In genomic region chr16:21613361-21613760, GRCh38 we compare ENCODE assay signal across 21 cellular contexts. TPM values are rescaled to one million over a fixed set of nuclear protein-coding genes. Genes with fewer than 3 reads are reported as not detected.
"Had no signal": no experiment of that assay in that cellular context is flagged by ENCODE, and none has a peak within 500 bp of the region (broad histone marks: within the 10 kb centered on the region; RNA-seq: fewer than 3 reads in every experiment).

No MANE protein-coding gene starts in this region.

- DNase-seq: cortex of kidney; dorsolateral prefrontal cortex; effector CD8-positive, alpha-beta T cell; foreskin melanocyte; heart left ventricle; hypothalamus; mammary epithelial cell; mucosa of descending colon; naive thymus-derived CD8-positive, alpha-beta T cell; ovary; right cardiac atrium; stimulated activated CD4-positive, alpha-beta T cell treated with anti-CD3 and anti-CD28 coated beads, Interleukin-2, amount 100 ng/mL, for 48 hours; stimulated activated naive CD4-positive, alpha-beta T cell treated with Interleukin-2 at 50 U/mL for 16 hours; upper lobe of left lung; uterus had no signal

- H3K4me3 ChIP-seq: dorsolateral prefrontal cortex, heart left ventricle, mucosa of descending colon, ovary, smooth muscle cell, upper lobe of left lung, uterus had no signal

- ATAC-seq: heart left ventricle; left lobe of liver; mucosa of descending colon; naive thymus-derived CD8-positive, alpha-beta T cell; right cardiac atrium had no signal

- H3K27ac ChIP-seq: heart left ventricle, ovary, uterus had no signal

- H3K36me3 ChIP-seq: ovary, upper lobe of left lung, uterus had no signal

- H3K4me2 ChIP-seq: smooth muscle cell had no signal

- H3K9me3 ChIP-seq: heart left ventricle, mucosa of descending colon, ovary, upper lobe of left lung, uterus had no signal

- H3K27me3 ChIP-seq: dorsolateral prefrontal cortex, heart left ventricle, ovary, upper lobe of left lung, uterus had no signal

RNA-seq across cellular contexts. Expression of gene IGSF6, which starts 39.0 kb away (rescaled TPM):
- total RNA-seq: glomerular endothelial cell, mammary epithelial cell, smooth muscle cell had no signal
- polyA plus RNA-seq: mammary epithelial cell, neural cell had no signal

RNA-seq across cellular contexts. Expression of gene OTOA, which starts 50.4 kb away (rescaled TPM):
- total RNA-seq: lower leg skin, right cardiac atrium, smooth muscle cell had no signal
- polyA plus RNA-seq: esophagus; naive thymus-derived CD8-positive, alpha-beta T cell; smooth muscle cell had no signal
